Comparison of ENCODE assay signal across 25 cellular contexts in genomic region chr1:71031426-71031825, GRCh38. TPM values are rescaled to one million over a fixed set of nuclear protein-coding genes. Genes with fewer than 3 reads are reported as not detected.
DNase-seq lines count a peak whose midpoint lies in the region; ATAC-seq and TF ChIP-seq lines count a peak whose summit lies in the region.
"Had no signal": no experiment of that assay in that cellular context is flagged by ENCODE, and none has a peak within 500 bp of the region (broad histone marks: within the 10 kb centered on the region; RNA-seq: fewer than 3 reads in every experiment).

No MANE protein-coding gene starts in this region.

- H3K27ac ChIP-seq in SJSA1 = peak overlapping the region; percentile 88
- H3K27ac ChIP-seq in foreskin keratinocyte = no peak overlapping the region
- H3K27ac ChIP-seq: neutrophil, Peyer's patch, stomach, tibial nerve had no signal

- H3K9me3 ChIP-seq in SJSA1 (replicated peaks) = no peaks in the 10 kb centered on the region
- H3K9me3 ChIP-seq: neutrophil, Peyer's patch, stomach, tibial nerve had no signal

- H3K4me3 ChIP-seq in SJSA1 = no peak overlapping the region
- H3K4me3 ChIP-seq: GM12878, Peyer's patch, stomach, tibial nerve had no signal

- H3K27me3 ChIP-seq in SJSA1 (replicated peaks) = no peaks in the 10 kb centered on the region
- H3K27me3 ChIP-seq in foreskin keratinocyte = peaks cover 5% of the 10 kb centered on the region
- H3K27me3 ChIP-seq: stomach, tibial nerve had no signal

- ATAC-seq in foreskin keratinocyte (no peak), HG03460 (IDR thresholded peaks at IDR 0.05; ENCODE audit: unreplicated experiment) (no peak)
- ATAC-seq: GM12878; naive thymus-derived CD4-positive, alpha-beta T cell; right cardiac atrium had no signal

- H3K36me3 ChIP-seq in SJSA1 = no peaks in the 10 kb centered on the region
- H3K36me3 ChIP-seq: neutrophil, Peyer's patch, stomach, tibial nerve had no signal

- DNase-seq in GM04503 (ENCODE audit: low read depth) (peak; percentile 69), SJSA1 (ENCODE audit: low read depth in 1 of 2, low spot score in 2 of 2) (peak; percentile 68 to 80), foreskin keratinocyte (peak; percentile 12 to 17), NOMO-1 (lab: John Stamatoyannopoulos, UW; ENCODE audit: unreplicated experiment in 2 of 2) (no peak), MV-4-11 (lab: John Stamatoyannopoulos, UW) (no peak), SKM-1 treated with dmso at 0.1 percent for 144 hours (lab: John Stamatoyannopoulos, UW; ENCODE audit: unreplicated experiment) (no peak)
- DNase-seq: activated CD4-positive, alpha-beta T cell treated with anti-CD3 and anti-CD28 coated beads for 48 hours; activated T-cell treated with anti-CD3 and anti-CD28 coated beads for 4 hours; caudate nucleus; CD4-positive, alpha-beta memory T cell; cortex of kidney; effector memory CD4-positive, alpha-beta T cell; head of caudate nucleus; Karpas-422; naive thymus-derived CD4-positive, alpha-beta T cell; NCI-H1436; NCI-H748 treated with DMSO at 0.1 percent for 48 hours; Peyer's patch; right cardiac atrium; SHP77; stomach had no signal

- TF ChIP-seq CTCF in foreskin keratinocyte (conservative IDR thresholded peaks at IDR 0.05) = no peak

- H3K4me1 ChIP-seq in SJSA1 (replicated peaks) (peaks cover 38% of the 10 kb centered on the region), foreskin keratinocyte (no peaks in the 10 kb centered on the region)
- H3K4me1 ChIP-seq: Peyer's patch, tibial nerve had no signal

RNA-seq across cellular contexts. Expression of gene PTGER3, which starts 16.2 kb away (rescaled TPM):
- 13.2 and 14.9 TPM in 2 replicates for total RNA-seq in SJSA1 (2014; rRNA removed; shearing (Covaris generic))
- total RNA-seq in foreskin keratinocyte = not detected in 2 replicates
- polyA plus RNA-seq in foreskin keratinocyte = not detected in 2 replicates
- total RNA-seq: CD4-positive, alpha-beta memory T cell; GM12878 had no signal

RNA-seq across cellular contexts. Expression of gene ZRANB2, which starts 49.4 kb away (rescaled TPM):
- total RNA-seq in SJSA1 (2014; rRNA removed; shearing (Covaris generic)) = 35.3 and 42.4 TPM in 2 replicates
- total RNA-seq in foreskin keratinocyte = 36.6 and 38.3 TPM in 2 replicates
- 20.8 and 23.4 TPM in 2 replicates for polyA plus RNA-seq in foreskin keratinocyte

Comparison
In these comparisons a context has a peak if more than half of its experiments do, and no peak if none do; other contexts are left out.
1. DNase-seq: peak in GM04503 (single experiment), SJSA1 (2 of 2) and foreskin keratinocyte (2 of 2); none in NOMO-1 (0 of 2), MV-4-11 (single experiment) and SKM-1 treated with dmso at 0.1 percent for 144 hours (single experiment).
2. RNA of gene PTGER3, which starts 16.2 kb away (total RNA-seq): 13.2 to 14.9 TPM in SJSA1; not detected in foreskin keratinocyte; every median in the first group is over 10 times any median in the second.